ENCODE assay signal across 13 cellular contexts in genomic region chr1:115929846-115930245, GRCh38. TPM values are rescaled to one million over a fixed set of nuclear protein-coding genes. Genes with fewer than 3 reads are reported as not detected.
DNase-seq lines count a peak whose midpoint lies in the region; ATAC-seq and TF ChIP-seq lines count a peak whose summit lies in the region.
"Had no signal": no experiment of that assay in that cellular context is flagged by ENCODE, and none has a peak within 500 bp of the region (broad histone marks: within the 10 kb centered on the region; RNA-seq: fewer than 3 reads in every experiment).

No MANE protein-coding gene starts in this region.

- no peak overlapping the region for H3K27ac ChIP-seq in foreskin keratinocyte
- H3K27ac ChIP-seq: BLaER1 treated with 17β-estradiol and CSF1 and Interleukin-3, amounts not matched to agents 10 nM and 100 nM; cardiac muscle cell had no signal

- no peak overlapping the region for H3K4me3 Mint-ChIP-seq in activated naive CD4-positive, alpha-beta T cell treated with anti-CD3 and anti-CD28 coated beads, Interleukin-2, amount 10 ng/mL, durations not matched to agents 7 days and 5 days
- H3K4me3 Mint-ChIP-seq: activated T-cell treated with anti-CD3 and anti-CD28 coated beads, Interleukin-2, amount 50 U/mL, for 72 hours had no signal

- peak; percentile 54 for DNase-seq in A172 (ENCODE audit: low spot score)
- peak; percentile 50 for DNase-seq in H4 (ENCODE audit: low spot score)
- DNase-seq in adipocyte (ENCODE audit: low read depth) = peak; percentile 96
- peak in 1 of 2 donors; percentile 62 for DNase-seq in foreskin keratinocyte
- no peak for DNase-seq in activated naive CD4-positive, alpha-beta T cell treated with anti-CD3 and anti-CD28 coated beads, Interleukin-2, amount 10 ng/mL, durations not matched to agents 7 days and 5 days
- no peak for DNase-seq in activated T-cell treated with anti-CD3 and anti-CD28 coated beads, Interleukin-2, amount 50 U/mL, for 1 hour
- no peak for DNase-seq in cerebellum (ENCODE audit: low spot score)
- DNase-seq: activated T-cell treated with anti-CD3 and anti-CD28 coated beads, Interleukin-2, amount 50 U/mL, for 72 hours; Kasumi-1; NCI-H345 had no signal

- H3K4me1 ChIP-seq in adipocyte (ENCODE audit: control insufficient read depth, insufficient read depth, low read length) = peaks cover 15% of the 10 kb centered on the region
- H3K4me1 ChIP-seq in foreskin keratinocyte = peaks cover 8% of the 10 kb centered on the region

- H3K27me3 Mint-ChIP-seq in activated naive CD4-positive, alpha-beta T cell treated with anti-CD3 and anti-CD28 coated beads, Interleukin-2, amount 10 ng/mL, durations not matched to agents 7 days and 5 days = peaks cover 2% of the 10 kb centered on the region

- ATAC-seq in foreskin keratinocyte (peak; percentile 31), GM21447 (IDR thresholded peaks at IDR 0.05; ENCODE audit: unreplicated experiment) (no peak)
- ATAC-seq: activated T-cell treated with anti-CD3 and anti-CD28 coated beads, Interleukin-2, amount 50 U/mL, for 72 hours had no signal

- H3K27me3 ChIP-seq in adipocyte (replicated peaks; ENCODE audit: control insufficient read depth, insufficient read depth, low read length) (no peaks in the 10 kb centered on the region), foreskin keratinocyte (no peaks in the 10 kb centered on the region)
- H3K27me3 ChIP-seq: BLaER1 treated with 17β-estradiol and CSF1 and Interleukin-3, amounts not matched to agents 10 nM and 100 nM had no signal

- H3K4me3 ChIP-seq in adipocyte (ENCODE audit: low read length) = peak overlapping the region; percentile 61
- H3K4me3 ChIP-seq: BLaER1 treated with 17β-estradiol and CSF1 and Interleukin-3, amounts not matched to agents 10 nM and 100 nM; cardiac muscle cell had no signal

- no peaks in the 10 kb centered on the region for H3K4me1 Mint-ChIP-seq in activated naive CD4-positive, alpha-beta T cell treated with anti-CD3 and anti-CD28 coated beads, Interleukin-2, amount 10 ng/mL, durations not matched to agents 7 days and 5 days

- no peak overlapping the region for H3K27ac Mint-ChIP-seq in activated naive CD4-positive, alpha-beta T cell treated with anti-CD3 and anti-CD28 coated beads, Interleukin-2, amount 10 ng/mL, durations not matched to agents 7 days and 5 days
- H3K27ac Mint-ChIP-seq: activated T-cell treated with anti-CD3 and anti-CD28 coated beads, Interleukin-2, amount 50 U/mL, for 72 hours had no signal

- TF ChIP-seq CTCF in foreskin keratinocyte (conservative IDR thresholded peaks at IDR 0.05) = no peak

- H3K36me3 ChIP-seq in adipocyte (ENCODE audit: control insufficient read depth, insufficient read depth, low read length, severe bottlenecking) = no peaks in the 10 kb centered on the region
- H3K36me3 ChIP-seq: BLaER1 treated with 17β-estradiol and CSF1 and Interleukin-3, amounts not matched to agents 10 nM and 100 nM; cardiac muscle cell had no signal

- H3K9ac ChIP-seq in adipocyte (ENCODE audit: low read length) = peak overlapping the region; percentile 58
- H3K9ac ChIP-seq: BLaER1 treated with 17β-estradiol and CSF1 and Interleukin-3, amounts not matched to agents 10 nM and 100 nM had no signal

- no peaks in the 10 kb centered on the region for H3K9me3 ChIP-seq in adipocyte (ENCODE audit: control insufficient read depth, low read length)

- H3K36me3 Mint-ChIP-seq in activated naive CD4-positive, alpha-beta T cell treated with anti-CD3 and anti-CD28 coated beads, Interleukin-2, amount 10 ng/mL, durations not matched to agents 7 days and 5 days = no peaks in the 10 kb centered on the region

- H3K9me3 Mint-ChIP-seq in activated naive CD4-positive, alpha-beta T cell treated with anti-CD3 and anti-CD28 coated beads, Interleukin-2, amount 10 ng/mL, durations not matched to agents 7 days and 5 days = no peaks in the 10 kb centered on the region

- CTCF ChIA-PET in activated naive CD4-positive, alpha-beta T cell treated with anti-CD3 and anti-CD28 coated beads, Interleukin-2, amount 10 ng/mL, durations not matched to agents 7 days and 5 days (lab: Charles Lee) = no interaction called here

RNA-seq across cellular contexts. Expression of gene SLC22A15, which starts 46.5 kb away (rescaled TPM):
- total RNA-seq in A172 (2014; rRNA removed; shearing (Covaris generic)) = 1.3 and 4.3 TPM in 2 replicates
- total RNA-seq in H4 (2014; rRNA removed; shearing (Covaris generic)) = 0.60 and 1.1 TPM in 2 replicates
- 6.8 and 7.1 TPM in 2 replicates for total RNA-seq in foreskin keratinocyte
- 2.1 and 2.3 TPM in 2 replicates for polyA plus RNA-seq in foreskin keratinocyte
- 32.8 TPM for total RNA-seq in cerebellum

Comparison
In these comparisons a context has a peak if more than half of its experiments do, and no peak if none do; other contexts are left out.
1. DNase-seq: peak in A172 (single experiment), H4 (single experiment) and adipocyte (single experiment); none in activated naive CD4-positive, alpha-beta T cell treated with anti-CD3 and anti-CD28 coated beads, Interleukin-2, amount 10 ng/mL, durations not matched to agents 7 days and 5 days (single experiment), activated T-cell treated with anti-CD3 and anti-CD28 coated beads, Interleukin-2, amount 50 U/mL, for 1 hour (single experiment) and cerebellum (single experiment).